13 cellular contexts compared by ENCODE assay signal in the genomic region with DNA sequence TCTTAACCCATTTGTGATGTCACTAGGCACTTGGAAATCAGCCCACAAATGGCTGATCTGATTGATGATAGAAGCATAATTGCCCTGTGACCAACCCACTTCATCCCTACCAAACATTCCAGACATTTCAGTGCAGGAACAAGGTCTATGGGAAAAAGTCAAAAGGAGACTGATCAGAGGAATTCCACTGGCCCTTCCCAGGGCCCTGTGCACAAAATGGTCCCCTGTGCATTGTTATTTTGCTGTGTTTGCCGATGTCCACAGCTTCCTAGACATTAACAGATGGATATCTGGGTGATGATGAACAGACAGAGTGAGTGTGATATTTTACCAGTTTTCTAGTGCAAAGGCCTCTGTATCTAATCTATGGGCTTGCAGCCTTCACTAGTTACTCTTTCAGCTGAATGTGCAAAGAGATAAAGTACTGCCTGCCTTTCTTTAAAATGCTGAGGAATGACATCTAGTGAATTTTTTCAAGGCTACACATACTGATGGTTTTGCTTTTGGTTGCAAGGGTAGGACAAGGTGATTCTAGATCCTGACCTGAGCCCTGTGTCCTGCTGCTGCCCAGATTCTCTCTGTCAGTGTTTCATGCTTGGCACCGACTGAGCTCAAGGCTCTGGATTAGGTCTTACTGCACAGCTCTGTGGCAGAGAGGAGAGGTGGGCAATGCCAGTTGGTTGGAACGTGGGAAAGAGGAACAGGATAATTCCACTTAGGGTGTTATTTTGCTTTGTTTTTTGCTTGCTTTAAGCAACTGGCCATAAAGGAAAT. TPM values are rescaled to one million over a fixed set of nuclear protein-coding genes. Genes with fewer than 3 reads are reported as not detected.
DNase-seq lines count a peak whose midpoint lies in the region; ATAC-seq and TF ChIP-seq lines count a peak whose summit lies in the region.
"Had no signal": no experiment of that assay in that cellular context is flagged by ENCODE, and none has a peak within 500 bp of the region (broad histone marks: within the 10 kb centered on the region; RNA-seq: fewer than 3 reads in every experiment).

No MANE protein-coding gene starts in this region.

- H3K4me3 Mint-ChIP-seq in endothelial cell (ENCODE audit: unreplicated experiment), result no peak overlapping the region
- no peak overlapping the region for H3K4me3 Mint-ChIP-seq in activated T-cell treated with anti-CD3 and anti-CD28 coated beads, Interleukin-2, amount 50 U/mL, for 72 hours

- intact Hi-C loops in thyroid gland (cut with DNase I), result no loop called here

- peaks cover 72% of the 10 kb centered on the region for H3K36me3 ChIP-seq in SJSA1
- no peaks in the 10 kb centered on the region for H3K36me3 ChIP-seq in lung (ENCODE audit: control insufficient read depth in 2 of 2, insufficient read depth in 2 of 2, low read length in 2 of 2)
- no peaks in the 10 kb centered on the region for H3K36me3 ChIP-seq in thyroid gland

- no peaks in the 10 kb centered on the region for H3K9me3 Mint-ChIP-seq in endothelial cell (ENCODE audit: unreplicated experiment)
- H3K9me3 Mint-ChIP-seq in activated T-cell treated with anti-CD3 and anti-CD28 coated beads, Interleukin-2, amount 50 U/mL, for 72 hours, result no peaks in the 10 kb centered on the region

- TF ChIP-seq CTCF in endothelial cell (IDR thresholded peaks at IDR 0.05; ENCODE audit: unreplicated experiment), result no peak
- TF ChIP-seq CTCF in lung (IDR thresholded peaks at IDR 0.05; ENCODE audit: control extremely low read depth, extremely low read depth), result no peak
- TF ChIP-seq CTCF in thyroid gland (IDR thresholded peaks at IDR 0.05), result no peak

- H3K27me3 ChIP-seq in SJSA1 (replicated peaks) (no peaks in the 10 kb centered on the region), lung (ENCODE audit: control insufficient read depth, insufficient read depth) (no peaks in the 10 kb centered on the region), thyroid gland (no peaks in the 10 kb centered on the region)

- H3K27ac Mint-ChIP-seq in endothelial cell (ENCODE audit: unreplicated experiment), result peak overlapping the region; percentile 76
- H3K27ac Mint-ChIP-seq in activated T-cell treated with anti-CD3 and anti-CD28 coated beads, Interleukin-2, amount 50 U/mL, for 72 hours, result no peak overlapping the region

- H3K9me3 ChIP-seq in SJSA1 (replicated peaks), result no peaks in the 10 kb centered on the region
- H3K9me3 ChIP-seq in lung (ENCODE audit: control insufficient read depth in 2 of 2, insufficient read depth in 1 of 2, low read length in 1 of 2), result no peaks in the 10 kb centered on the region
- H3K9me3 ChIP-seq in thyroid gland, result no peaks in the 10 kb centered on the region

- H3K27ac ChIP-seq in SJSA1, result peak overlapping the region; percentile 11; the same call in 1 of the 2 replicates
- H3K27ac ChIP-seq in lung (ENCODE audit: low read depth in 1 of 2, low read length in 1 of 2), result peak overlapping the region; percentile 40 to 64
- H3K27ac ChIP-seq in thyroid gland, result peak overlapping the region in 2 of 3 donors; percentile 27 to 64

- H3K27me3 Mint-ChIP-seq in endothelial cell (ENCODE audit: unreplicated experiment), result no peaks in the 10 kb centered on the region
- no peaks in the 10 kb centered on the region for H3K27me3 Mint-ChIP-seq in activated T-cell treated with anti-CD3 and anti-CD28 coated beads, Interleukin-2, amount 50 U/mL, for 72 hours (ENCODE audit: low read depth)

- no peak for TF ChIP-seq POLR2A in thyroid gland (IDR thresholded peaks at IDR 0.05)

- WGBS in lung, 2 donors, result 65 to 69% methylated on average over 3 of the region's 3 CpGs
- 74 to 78% methylated on average over 3 of the region's 3 CpGs for WGBS in thyroid gland, 2 donors

- H3K4me1 Mint-ChIP-seq in endothelial cell (ENCODE audit: unreplicated experiment), result peaks cover 13% of the 10 kb centered on the region
- H3K4me1 Mint-ChIP-seq in activated T-cell treated with anti-CD3 and anti-CD28 coated beads, Interleukin-2, amount 50 U/mL, for 72 hours (ENCODE audit: low read depth), result no peaks in the 10 kb centered on the region

- peak in 1 of 2 experiments; percentile 38 for DNase-seq in SJSA1 (ENCODE audit: low read depth in 1 of 2, low spot score in 2 of 2)
- no peak for DNase-seq in endothelial cell (ENCODE audit: low spot score)
- no peak for DNase-seq in lung (ENCODE audit: low spot score)
- DNase-seq in thyroid gland, result no peak
- no peak for DNase-seq in activated T-cell treated with anti-CD3 and anti-CD28 coated beads, Interleukin-2, amount 50 U/mL, for 72 hours
- no peak for DNase-seq in HK-2 (ENCODE audit: unreplicated experiment)
- DNase-seq in CD1c-positive myeloid dendritic cell (ENCODE audit: extremely low spot score), result no peak
- DNase-seq: activated T-cell treated with anti-CD3 and anti-CD28 coated beads, Interleukin-2, amount 50 U/mL, for 48 hours; cortex of kidney; PC-3; stimulated activated CD4-positive, alpha-beta T cell treated with anti-CD3 and anti-CD28 coated beads, Interleukin-4, amount 100 ng/mL, for 24 hours; substantia nigra had no signal

- H3K4me1 ChIP-seq in SJSA1 (replicated peaks), result peaks cover 15% of the 10 kb centered on the region
- peaks cover 2 to 22% of the 10 kb centered on the region in 2 donors for H3K4me1 ChIP-seq in lung (ENCODE audit: control insufficient read depth in 2 of 2, insufficient read depth in 2 of 2, low read length in 2 of 2)
- no peaks in the 10 kb centered on the region for H3K4me1 ChIP-seq in thyroid gland

- H3K36me3 Mint-ChIP-seq in endothelial cell (ENCODE audit: low read depth, unreplicated experiment), result peaks cover 4% of the 10 kb centered on the region
- no peaks in the 10 kb centered on the region for H3K36me3 Mint-ChIP-seq in activated T-cell treated with anti-CD3 and anti-CD28 coated beads, Interleukin-2, amount 50 U/mL, for 72 hours (ENCODE audit: insufficient read depth in 2 of 2)

- ATAC-seq in lung (ENCODE audit: insufficient read depth, low FRiP score) (no peak), GM19455 (IDR thresholded peaks at IDR 0.05; ENCODE audit: unreplicated experiment) (no peak)
- no peak for ATAC-seq in activated T-cell treated with anti-CD3 and anti-CD28 coated beads, Interleukin-2, amount 50 U/mL, for 72 hours (replicated peaks in 1 of 2)
- ATAC-seq: PC-3 had no signal

- H3K4me3 ChIP-seq in SJSA1, result no peak overlapping the region
- H3K4me3 ChIP-seq in lung, result no peak overlapping the region
- H3K4me3 ChIP-seq in thyroid gland (replicated peaks in 1 of 3), result no peak overlapping the region

RNA-seq across cellular contexts. Expression of gene CALD1, which starts 55.4 kb away (rescaled TPM):
- total RNA-seq in SJSA1 (2014; rRNA removed; shearing (Covaris generic)), result 411 and 544 TPM in 2 replicates
- total RNA-seq in endothelial cell (ENCODE audit: unreplicated experiment), result 230 TPM
- total RNA-seq in lung, result 100 to 1,000 TPM; 127 to 173 TPM
- polyA plus RNA-seq in lung, result 10 to 100 TPM; 56.4 to 57.3 TPM
- total RNA-seq in thyroid gland, result 100 to 1,000 TPM; 141 to 223 (median 169) TPM
- 10 to 100 TPM; 10.8 to 20.0 TPM for total RNA-seq in activated T-cell treated with anti-CD3 and anti-CD28 coated beads, Interleukin-2, amount 50 U/mL, for 72 hours

Comparison
In these comparisons a context has a peak if more than half of its experiments do, and no peak if none do; other contexts are left out.
1. RNA of gene CALD1, which starts 55.4 kb away (total RNA-seq): 411 to 544 TPM in SJSA1, 230 TPM in endothelial cell (single experiment), 127 to 173 TPM in lung and 141 to 223 TPM in thyroid gland; 10.8 to 20.0 TPM in activated T-cell treated with anti-CD3 and anti-CD28 coated beads, Interleukin-2, amount 50 U/mL, for 72 hours; every median in the first group is over 4 times any median in the second.
2. Peak in every context shown above with its lines, with median percentiles within 50 percentile points of each other: H3K27ac ChIP-seq.